Comparison of ENCODE assay signal across 9 cellular contexts in genomic region chr6:1856381-1856780, GRCh38.
A peak's percentile ranks its signal among the peaks of the same experiment; 100 is the strongest.
DNase-seq lines count a peak whose midpoint lies in the region; ATAC-seq and TF ChIP-seq lines count a peak whose summit lies in the region.
"Had no signal": no experiment of that assay in that cellular context is flagged by ENCODE, and none has a peak within 500 bp of the region (broad histone marks: within the 10 kb centered on the region; RNA-seq: fewer than 3 reads in every experiment).

No MANE protein-coding gene starts in this region.

- H3K27me3 Mint-ChIP-seq in neural progenitor cell (ENCODE audit: insufficient read depth, low read depth), result peaks cover 5% of the 10 kb centered on the region
- no peaks in the 10 kb centered on the region for H3K27me3 Mint-ChIP-seq in naive thymus-derived CD8-positive, alpha-beta T cell
- no peaks in the 10 kb centered on the region for H3K27me3 Mint-ChIP-seq in effector memory CD8-positive, alpha-beta T cell
- H3K27me3 Mint-ChIP-seq in activated CD4-positive, alpha-beta T cell treated with anti-CD3 and anti-CD28 coated beads, Interleukin-2, amount 10 ng/mL, durations not matched to agents 7 days and 5 days, result peaks cover 2% of the 10 kb centered on the region

- TF ChIP-seq CTCF in RWPE2 (IDR thresholded peaks at IDR 0.05; ENCODE audit: poor library complexity, severe bottlenecking), result no peak
- no peak for TF ChIP-seq CTCF in neural progenitor cell (IDR thresholded peaks at IDR 0.05)

- no peak overlapping the region for H3K27ac Mint-ChIP-seq in neural progenitor cell
- peak overlapping the region in 1 of 10 donors; percentile 39 for H3K27ac Mint-ChIP-seq in naive thymus-derived CD8-positive, alpha-beta T cell
- H3K27ac Mint-ChIP-seq in effector memory CD8-positive, alpha-beta T cell, result no peak overlapping the region
- H3K27ac Mint-ChIP-seq in activated CD4-positive, alpha-beta T cell treated with anti-CD3 and anti-CD28 coated beads, Interleukin-2, amount 10 ng/mL, durations not matched to agents 7 days and 5 days, result no peak overlapping the region

- no peaks in the 10 kb centered on the region for H3F3A ChIP-seq in neural progenitor cell (ENCODE audit: low read depth)

- H3K4me3 ChIP-seq in RWPE2 (ENCODE audit: severe bottlenecking) (no peak overlapping the region), neural progenitor cell (no peak overlapping the region)

- no peaks in the 10 kb centered on the region for H3K79me2 ChIP-seq in neural progenitor cell (ENCODE audit: low read depth)

- no peak overlapping the region for H3K4me3 Mint-ChIP-seq in neural progenitor cell
- H3K4me3 Mint-ChIP-seq in naive thymus-derived CD8-positive, alpha-beta T cell, result no peak overlapping the region
- no peak overlapping the region for H3K4me3 Mint-ChIP-seq in effector memory CD8-positive, alpha-beta T cell
- H3K4me3 Mint-ChIP-seq in activated CD4-positive, alpha-beta T cell treated with anti-CD3 and anti-CD28 coated beads, Interleukin-2, amount 10 ng/mL, durations not matched to agents 7 days and 5 days, result no peak overlapping the region
- H3K4me3 Mint-ChIP-seq: brain had no signal

- H2AFZ ChIP-seq in neural progenitor cell (replicated peaks), result peak overlapping the region; percentile 17

- POLR2A ChIA-PET in naive thymus-derived CD8-positive, alpha-beta T cell (lab: Charles Lee), result no interaction called here
- POLR2A ChIA-PET in activated CD4-positive, alpha-beta T cell treated with anti-CD3 and anti-CD28 coated beads, Interleukin-2, amount 10 ng/mL, durations not matched to agents 7 days and 5 days (lab: Charles Lee), result no interaction called here

- H3K27me3 ChIP-seq in RWPE2 (ENCODE audit: insufficient read depth, poor library complexity, severe bottlenecking), result no peaks in the 10 kb centered on the region
- H3K27me3 ChIP-seq in neural progenitor cell, result no peaks in the 10 kb centered on the region

- H3K4me1 Mint-ChIP-seq in neural progenitor cell, result peaks cover 9% of the 10 kb centered on the region
- H3K4me1 Mint-ChIP-seq in naive thymus-derived CD8-positive, alpha-beta T cell, result peaks cover 0 to 3% (median 0%) of the 10 kb centered on the region in 4 donors
- H3K4me1 Mint-ChIP-seq in effector memory CD8-positive, alpha-beta T cell (ENCODE audit: low read depth in 2 of 2), result no peaks in the 10 kb centered on the region
- no peaks in the 10 kb centered on the region for H3K4me1 Mint-ChIP-seq in activated CD4-positive, alpha-beta T cell treated with anti-CD3 and anti-CD28 coated beads, Interleukin-2, amount 10 ng/mL, durations not matched to agents 7 days and 5 days

- no peaks in the 10 kb centered on the region for H3K9me3 Mint-ChIP-seq in neural progenitor cell
- H3K9me3 Mint-ChIP-seq in naive thymus-derived CD8-positive, alpha-beta T cell, result no peaks in the 10 kb centered on the region
- H3K9me3 Mint-ChIP-seq in effector memory CD8-positive, alpha-beta T cell, result no peaks in the 10 kb centered on the region
- no peaks in the 10 kb centered on the region for H3K9me3 Mint-ChIP-seq in activated CD4-positive, alpha-beta T cell treated with anti-CD3 and anti-CD28 coated beads, Interleukin-2, amount 10 ng/mL, durations not matched to agents 7 days and 5 days
- H3K9me3 Mint-ChIP-seq: brain had no signal

- peak; percentile 70 for ATAC-seq in GM19468 (IDR thresholded peaks at IDR 0.05; ENCODE audit: extremely low read depth, unreplicated experiment)
- peak; percentile 78 for ATAC-seq in HG03442 (IDR thresholded peaks at IDR 0.05; ENCODE audit: unreplicated experiment)
- 0 out of 3 replicates have a peak, but pooled peaks have one; percentile 27 for ATAC-seq in RWPE2 (ENCODE audit: low read depth)
- no peak for ATAC-seq in naive thymus-derived CD8-positive, alpha-beta T cell
- no peak for ATAC-seq in effector memory CD8-positive, alpha-beta T cell (replicated peaks)

- H3K36me3 Mint-ChIP-seq in neural progenitor cell, result no peaks in the 10 kb centered on the region
- peaks cover 0 to 5% (median 0%) of the 10 kb centered on the region in 3 donors for H3K36me3 Mint-ChIP-seq in naive thymus-derived CD8-positive, alpha-beta T cell
- H3K36me3 Mint-ChIP-seq in effector memory CD8-positive, alpha-beta T cell (ENCODE audit: insufficient read depth), result peaks cover 2% of the 10 kb centered on the region
- no peaks in the 10 kb centered on the region for H3K36me3 Mint-ChIP-seq in activated CD4-positive, alpha-beta T cell treated with anti-CD3 and anti-CD28 coated beads, Interleukin-2, amount 10 ng/mL, durations not matched to agents 7 days and 5 days (ENCODE audit: low read depth)
- H3K36me3 Mint-ChIP-seq: brain had no signal

- CTCF ChIA-PET in activated CD4-positive, alpha-beta T cell treated with anti-CD3 and anti-CD28 coated beads, Interleukin-2, amount 10 ng/mL, durations not matched to agents 7 days and 5 days (lab: Charles Lee), result no interaction called here

- H4K20me1 ChIP-seq in neural progenitor cell (ENCODE audit: low read depth), result no peaks in the 10 kb centered on the region

- DNase-seq in DMS153 treated with DMSO at 0.1 percent for 48 hours (lab: John Stamatoyannopoulos, UW; ENCODE audit: unreplicated experiment) (peak; percentile 67), RWPE2 (ENCODE audit: low spot score) (no peak), neural progenitor cell (ENCODE audit: low spot score) (no peak)
- DNase-seq in naive thymus-derived CD8-positive, alpha-beta T cell, result no peak
- DNase-seq in effector memory CD8-positive, alpha-beta T cell, result no peak
- DNase-seq in activated CD4-positive, alpha-beta T cell treated with anti-CD3 and anti-CD28 coated beads, Interleukin-2, amount 10 ng/mL, durations not matched to agents 7 days and 5 days, result no peak

- H3K9ac ChIP-seq in neural progenitor cell, result no peak overlapping the region

- H3K9me3 ChIP-seq in RWPE2 (ENCODE audit: severe bottlenecking), result no peaks in the 10 kb centered on the region
- H3K9me3 ChIP-seq in neural progenitor cell (ENCODE audit: low read depth), result no peaks in the 10 kb centered on the region

- no peak overlapping the region for H3K4me2 ChIP-seq in neural progenitor cell

- H3K36me3 ChIP-seq in RWPE2 (ENCODE audit: low read depth) (no peaks in the 10 kb centered on the region), neural progenitor cell (no peaks in the 10 kb centered on the region)

- H3K27ac ChIP-seq in RWPE2 (ENCODE audit: poor library complexity, severe bottlenecking), result no peak overlapping the region
- H3K27ac ChIP-seq in neural progenitor cell, result no peak overlapping the region

- no peaks in the 10 kb centered on the region for H3K4me1 ChIP-seq in RWPE2 (ENCODE audit: insufficient read depth, poor library complexity, severe bottlenecking)
- peaks cover 3% of the 10 kb centered on the region for H3K4me1 ChIP-seq in neural progenitor cell

Comparison
In these comparisons a context has a peak if more than half of its experiments do, and no peak if none do; other contexts are left out.
1. ATAC-seq: peak in GM19468 (single experiment), HG03442 (single experiment) and RWPE2 (single experiment); none in naive thymus-derived CD8-positive, alpha-beta T cell (0 of 2) and effector memory CD8-positive, alpha-beta T cell (single experiment).